Comparison of ENCODE assay signal across 1 cellular context in the genomic region with DNA sequence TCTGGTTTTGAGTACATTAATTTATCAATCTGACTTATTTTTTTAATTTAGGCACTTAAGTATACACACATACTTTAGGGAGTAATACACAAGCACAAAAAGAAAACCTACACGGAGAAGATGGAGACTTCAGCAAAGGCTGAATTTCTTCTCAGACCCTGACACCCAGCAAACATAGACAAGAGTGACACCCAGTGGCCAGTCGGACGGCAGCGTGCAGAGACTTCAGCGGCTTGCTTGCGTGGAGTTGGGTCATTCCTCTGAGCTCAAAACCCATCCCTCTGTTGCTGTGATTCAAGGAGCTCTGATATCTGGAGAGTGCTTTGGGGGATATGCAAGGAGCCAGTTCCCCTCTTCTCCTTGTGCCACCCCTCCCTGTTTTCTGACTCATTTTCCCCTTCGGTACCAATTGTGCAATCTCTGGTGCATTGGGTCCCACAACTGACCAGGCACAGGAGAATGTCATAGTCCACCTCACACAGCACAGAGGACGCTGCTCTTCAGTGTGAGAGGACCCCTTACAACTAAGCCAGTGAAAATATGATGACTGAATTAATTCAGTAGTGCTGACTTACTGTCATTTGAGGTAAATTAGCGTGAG.
TF ChIP-seq lines count a peak whose summit lies in the region.

No MANE protein-coding gene starts in this region.

TF ChIP-seq in HepG2, 621 proteins besides CTCF, POLR2A, EP300 and RAD21 (continued from another document and continues in another):
- TF ChIP-seq, protein P1, sequence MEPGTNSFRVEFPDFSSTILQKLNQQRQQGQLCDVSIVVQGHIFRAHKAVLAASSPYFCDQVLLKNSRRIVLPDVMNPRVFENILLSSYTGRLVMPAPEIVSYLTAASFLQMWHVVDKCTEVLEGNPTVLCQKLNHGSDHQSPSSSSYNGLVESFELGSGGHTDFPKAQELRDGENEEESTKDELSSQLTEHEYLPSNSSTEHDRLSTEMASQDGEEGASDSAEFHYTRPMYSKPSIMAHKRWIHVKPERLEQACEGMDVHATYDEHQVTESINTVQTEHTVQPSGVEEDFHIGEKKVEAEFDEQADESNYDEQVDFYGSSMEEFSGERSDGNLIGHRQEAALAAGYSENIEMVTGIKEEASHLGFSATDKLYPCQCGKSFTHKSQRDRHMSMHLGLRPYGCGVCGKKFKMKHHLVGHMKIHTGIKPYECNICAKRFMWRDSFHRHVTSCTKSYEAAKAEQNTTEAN (CRISPR knock-in tag; conservative IDR thresholded peaks at IDR 0.05): no peak
- no peak for TF ChIP-seq PLRG1 (conservative IDR thresholded peaks at IDR 0.05)
- no peak for TF ChIP-seq ZNF510 (CRISPR knock-in tag; IDR thresholded peaks at IDR 0.05; ENCODE audit: low read depth)
- TF ChIP-seq, protein P2, sequence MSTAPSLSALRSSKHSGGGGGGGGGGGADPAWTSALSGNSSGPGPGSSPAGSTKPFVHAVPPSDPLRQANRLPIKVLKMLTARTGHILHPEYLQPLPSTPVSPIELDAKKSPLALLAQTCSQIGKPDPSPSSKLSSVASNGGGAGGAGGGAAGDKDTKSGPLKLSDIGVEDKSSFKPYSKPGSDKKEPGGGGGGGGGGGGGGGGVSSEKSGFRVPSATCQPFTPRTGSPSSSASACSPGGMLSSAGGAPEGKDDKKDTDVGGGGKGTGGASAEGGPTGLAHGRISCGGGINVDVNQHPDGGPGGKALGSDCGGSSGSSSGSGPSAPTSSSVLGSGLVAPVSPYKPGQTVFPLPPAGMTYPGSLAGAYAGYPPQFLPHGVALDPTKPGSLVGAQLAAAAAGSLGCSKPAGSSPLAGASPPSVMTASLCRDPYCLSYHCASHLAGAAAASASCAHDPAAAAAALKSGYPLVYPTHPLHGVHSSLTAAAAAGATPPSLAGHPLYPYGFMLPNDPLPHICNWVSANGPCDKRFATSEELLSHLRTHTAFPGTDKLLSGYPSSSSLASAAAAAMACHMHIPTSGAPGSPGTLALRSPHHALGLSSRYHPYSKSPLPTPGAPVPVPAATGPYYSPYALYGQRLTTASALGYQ (CRISPR knock-in tag; IDR thresholded peaks at IDR 0.05): no peak
- no peak for TF ChIP-seq HOXA3 (CRISPR knock-in tag; IDR thresholded peaks at IDR 0.05)
- TF ChIP-seq HHEX (CRISPR knock-in tag; IDR thresholded peaks at IDR 0.05): no peak
- no peak for TF ChIP-seq MIXL1 (CRISPR knock-in tag; IDR thresholded peaks at IDR 0.05)
- TF ChIP-seq, protein P3, sequence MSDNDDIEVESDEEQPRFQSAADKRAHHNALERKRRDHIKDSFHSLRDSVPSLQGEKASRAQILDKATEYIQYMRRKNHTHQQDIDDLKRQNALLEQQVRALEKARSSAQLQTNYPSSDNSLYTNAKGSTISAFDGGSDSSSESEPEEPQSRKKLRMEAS (IDR thresholded peaks at IDR 0.05): no peak
- TF ChIP-seq SMC3 (IDR thresholded peaks at IDR 0.05; ENCODE audit: low read length): peak; percentile 82
- no peak for TF ChIP-seq SIX4 (CRISPR knock-in tag; IDR thresholded peaks at IDR 0.05)
- TF ChIP-seq REL (CRISPR knock-in tag; conservative IDR thresholded peaks at IDR 0.05): no peak
- TF ChIP-seq, protein P4, sequence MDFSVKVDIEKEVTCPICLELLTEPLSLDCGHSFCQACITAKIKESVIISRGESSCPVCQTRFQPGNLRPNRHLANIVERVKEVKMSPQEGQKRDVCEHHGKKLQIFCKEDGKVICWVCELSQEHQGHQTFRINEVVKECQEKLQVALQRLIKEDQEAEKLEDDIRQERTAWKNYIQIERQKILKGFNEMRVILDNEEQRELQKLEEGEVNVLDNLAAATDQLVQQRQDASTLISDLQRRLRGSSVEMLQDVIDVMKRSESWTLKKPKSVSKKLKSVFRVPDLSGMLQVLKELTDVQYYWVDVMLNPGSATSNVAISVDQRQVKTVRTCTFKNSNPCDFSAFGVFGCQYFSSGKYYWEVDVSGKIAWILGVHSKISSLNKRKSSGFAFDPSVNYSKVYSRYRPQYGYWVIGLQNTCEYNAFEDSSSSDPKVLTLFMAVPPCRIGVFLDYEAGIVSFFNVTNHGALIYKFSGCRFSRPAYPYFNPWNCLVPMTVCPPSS (IDR thresholded peaks at IDR 0.05): no peak
- TF ChIP-seq, protein P5, sequence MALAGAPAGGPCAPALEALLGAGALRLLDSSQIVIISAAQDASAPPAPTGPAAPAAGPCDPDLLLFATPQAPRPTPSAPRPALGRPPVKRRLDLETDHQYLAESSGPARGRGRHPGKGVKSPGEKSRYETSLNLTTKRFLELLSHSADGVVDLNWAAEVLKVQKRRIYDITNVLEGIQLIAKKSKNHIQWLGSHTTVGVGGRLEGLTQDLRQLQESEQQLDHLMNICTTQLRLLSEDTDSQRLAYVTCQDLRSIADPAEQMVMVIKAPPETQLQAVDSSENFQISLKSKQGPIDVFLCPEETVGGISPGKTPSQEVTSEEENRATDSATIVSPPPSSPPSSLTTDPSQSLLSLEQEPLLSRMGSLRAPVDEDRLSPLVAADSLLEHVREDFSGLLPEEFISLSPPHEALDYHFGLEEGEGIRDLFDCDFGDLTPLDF (CRISPR knock-in tag; IDR thresholded peaks at IDR 0.05): no peak
- peak; percentile 44 for TF ChIP-seq XRCC5 (optimal IDR thresholded peaks at IDR 0.05; ENCODE audit: low read length)
- no peak for TF ChIP-seq NR2C2 (CRISPR knock-in tag; IDR thresholded peaks at IDR 0.05; ENCODE audit: borderline replicate concordance)
- TF ChIP-seq CEBPG (CRISPR knock-in tag; IDR thresholded peaks at IDR 0.05): peak; percentile 10; the same call in 1 of the 2 replicates
- TF ChIP-seq, protein P6, sequence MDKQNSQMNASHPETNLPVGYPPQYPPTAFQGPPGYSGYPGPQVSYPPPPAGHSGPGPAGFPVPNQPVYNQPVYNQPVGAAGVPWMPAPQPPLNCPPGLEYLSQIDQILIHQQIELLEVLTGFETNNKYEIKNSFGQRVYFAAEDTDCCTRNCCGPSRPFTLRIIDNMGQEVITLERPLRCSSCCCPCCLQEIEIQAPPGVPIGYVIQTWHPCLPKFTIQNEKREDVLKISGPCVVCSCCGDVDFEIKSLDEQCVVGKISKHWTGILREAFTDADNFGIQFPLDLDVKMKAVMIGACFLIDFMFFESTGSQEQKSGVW (CRISPR knock-in tag; IDR thresholded peaks at IDR 0.05; ENCODE audit: borderline replicate concordance): no peak
- no peak for TF ChIP-seq ZNF432 (CRISPR knock-in tag; IDR thresholded peaks at IDR 0.05; ENCODE audit: borderline replicate concordance)
- no peak for TF ChIP-seq NCOA2 (CRISPR knock-in tag; IDR thresholded peaks at IDR 0.05)
- no peak for TF ChIP-seq MED1 (CRISPR knock-in tag; IDR thresholded peaks at IDR 0.05)
- TF ChIP-seq SNAPC2 (CRISPR knock-in tag; IDR thresholded peaks at IDR 0.05): no peak
- no peak for TF ChIP-seq REPIN1 (CRISPR knock-in tag; IDR thresholded peaks at IDR 0.05; ENCODE audit: borderline replicate concordance, low read depth)
- TF ChIP-seq ZNF678 (CRISPR knock-in tag; IDR thresholded peaks at IDR 0.05): no peak
- TF ChIP-seq MBD4 (IDR thresholded peaks at IDR 0.05; ENCODE audit: borderline replicate concordance, low read length): no peak
- no peak for TF ChIP-seq PHF8 (CRISPR knock-in tag; IDR thresholded peaks at IDR 0.05)
- no peak for TF ChIP-seq ZNF326 (CRISPR knock-in tag; IDR thresholded peaks at IDR 0.05; ENCODE audit: borderline replicate concordance)
- no peak for TF ChIP-seq SRSF1 (optimal IDR thresholded peaks at IDR 0.05; ENCODE audit: low read depth, low read length)
- TF ChIP-seq HNRNPLL (IDR thresholded peaks at IDR 0.05; ENCODE audit: low read depth, low read length, poor library complexity, severe bottlenecking): no peak
- no peak for TF ChIP-seq ZNF350 (CRISPR knock-in tag; IDR thresholded peaks at IDR 0.05; ENCODE audit: borderline replicate concordance, low read depth)
- TF ChIP-seq, protein P7, sequence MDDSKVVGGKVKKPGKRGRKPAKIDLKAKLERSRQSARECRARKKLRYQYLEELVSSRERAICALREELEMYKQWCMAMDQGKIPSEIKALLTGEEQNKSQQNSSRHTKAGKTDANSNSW (CRISPR knock-in tag; IDR thresholded peaks at IDR 0.05; ENCODE audit: borderline replicate concordance): no peak
- peak; percentile 90 for TF ChIP-seq STAG1 (CRISPR knock-in tag; IDR thresholded peaks at IDR 0.05)
- TF ChIP-seq MYNN (CRISPR knock-in tag; IDR thresholded peaks at IDR 0.05; ENCODE audit: low read depth): no peak
- no peak for TF ChIP-seq PHF5A (CRISPR knock-in tag; IDR thresholded peaks at IDR 0.05; ENCODE audit: low read depth, unreplicated experiment)
- no peak for TF ChIP-seq GATA4 (IDR thresholded peaks at IDR 0.05; ENCODE audit: borderline replicate concordance, low read depth)
- TF ChIP-seq, protein P8, sequence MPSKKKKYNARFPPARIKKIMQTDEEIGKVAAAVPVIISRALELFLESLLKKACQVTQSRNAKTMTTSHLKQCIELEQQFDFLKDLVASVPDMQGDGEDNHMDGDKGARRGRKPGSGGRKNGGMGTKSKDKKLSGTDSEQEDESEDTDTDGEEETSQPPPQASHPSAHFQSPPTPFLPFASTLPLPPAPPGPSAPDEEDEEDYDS (CRISPR knock-in tag; IDR thresholded peaks at IDR 0.05): no peak
- TF ChIP-seq ZNF891 (CRISPR knock-in tag; IDR thresholded peaks at IDR 0.05): no peak
- no peak for TF ChIP-seq KDM5B (CRISPR knock-in tag; IDR thresholded peaks at IDR 0.05; ENCODE audit: borderline replicate concordance)
- TF ChIP-seq FOXM1 (CRISPR knock-in tag; IDR thresholded peaks at IDR 0.05): no peak
- TF ChIP-seq MED8 (CRISPR knock-in tag; IDR thresholded peaks at IDR 0.05; ENCODE audit: insufficient replicate concordance): no peak
- TF ChIP-seq ZNF3 (CRISPR knock-in tag; IDR thresholded peaks at IDR 0.05): no peak
- TF ChIP-seq HNF4G (IDR thresholded peaks at IDR 0.05; ENCODE audit: borderline replicate concordance, low read depth, low read length): no peak
- no peak for TF ChIP-seq HNF4G (CRISPR knock-in tag; IDR thresholded peaks at IDR 0.05; ENCODE audit: borderline replicate concordance, low read depth)
- TF ChIP-seq, protein P9, sequence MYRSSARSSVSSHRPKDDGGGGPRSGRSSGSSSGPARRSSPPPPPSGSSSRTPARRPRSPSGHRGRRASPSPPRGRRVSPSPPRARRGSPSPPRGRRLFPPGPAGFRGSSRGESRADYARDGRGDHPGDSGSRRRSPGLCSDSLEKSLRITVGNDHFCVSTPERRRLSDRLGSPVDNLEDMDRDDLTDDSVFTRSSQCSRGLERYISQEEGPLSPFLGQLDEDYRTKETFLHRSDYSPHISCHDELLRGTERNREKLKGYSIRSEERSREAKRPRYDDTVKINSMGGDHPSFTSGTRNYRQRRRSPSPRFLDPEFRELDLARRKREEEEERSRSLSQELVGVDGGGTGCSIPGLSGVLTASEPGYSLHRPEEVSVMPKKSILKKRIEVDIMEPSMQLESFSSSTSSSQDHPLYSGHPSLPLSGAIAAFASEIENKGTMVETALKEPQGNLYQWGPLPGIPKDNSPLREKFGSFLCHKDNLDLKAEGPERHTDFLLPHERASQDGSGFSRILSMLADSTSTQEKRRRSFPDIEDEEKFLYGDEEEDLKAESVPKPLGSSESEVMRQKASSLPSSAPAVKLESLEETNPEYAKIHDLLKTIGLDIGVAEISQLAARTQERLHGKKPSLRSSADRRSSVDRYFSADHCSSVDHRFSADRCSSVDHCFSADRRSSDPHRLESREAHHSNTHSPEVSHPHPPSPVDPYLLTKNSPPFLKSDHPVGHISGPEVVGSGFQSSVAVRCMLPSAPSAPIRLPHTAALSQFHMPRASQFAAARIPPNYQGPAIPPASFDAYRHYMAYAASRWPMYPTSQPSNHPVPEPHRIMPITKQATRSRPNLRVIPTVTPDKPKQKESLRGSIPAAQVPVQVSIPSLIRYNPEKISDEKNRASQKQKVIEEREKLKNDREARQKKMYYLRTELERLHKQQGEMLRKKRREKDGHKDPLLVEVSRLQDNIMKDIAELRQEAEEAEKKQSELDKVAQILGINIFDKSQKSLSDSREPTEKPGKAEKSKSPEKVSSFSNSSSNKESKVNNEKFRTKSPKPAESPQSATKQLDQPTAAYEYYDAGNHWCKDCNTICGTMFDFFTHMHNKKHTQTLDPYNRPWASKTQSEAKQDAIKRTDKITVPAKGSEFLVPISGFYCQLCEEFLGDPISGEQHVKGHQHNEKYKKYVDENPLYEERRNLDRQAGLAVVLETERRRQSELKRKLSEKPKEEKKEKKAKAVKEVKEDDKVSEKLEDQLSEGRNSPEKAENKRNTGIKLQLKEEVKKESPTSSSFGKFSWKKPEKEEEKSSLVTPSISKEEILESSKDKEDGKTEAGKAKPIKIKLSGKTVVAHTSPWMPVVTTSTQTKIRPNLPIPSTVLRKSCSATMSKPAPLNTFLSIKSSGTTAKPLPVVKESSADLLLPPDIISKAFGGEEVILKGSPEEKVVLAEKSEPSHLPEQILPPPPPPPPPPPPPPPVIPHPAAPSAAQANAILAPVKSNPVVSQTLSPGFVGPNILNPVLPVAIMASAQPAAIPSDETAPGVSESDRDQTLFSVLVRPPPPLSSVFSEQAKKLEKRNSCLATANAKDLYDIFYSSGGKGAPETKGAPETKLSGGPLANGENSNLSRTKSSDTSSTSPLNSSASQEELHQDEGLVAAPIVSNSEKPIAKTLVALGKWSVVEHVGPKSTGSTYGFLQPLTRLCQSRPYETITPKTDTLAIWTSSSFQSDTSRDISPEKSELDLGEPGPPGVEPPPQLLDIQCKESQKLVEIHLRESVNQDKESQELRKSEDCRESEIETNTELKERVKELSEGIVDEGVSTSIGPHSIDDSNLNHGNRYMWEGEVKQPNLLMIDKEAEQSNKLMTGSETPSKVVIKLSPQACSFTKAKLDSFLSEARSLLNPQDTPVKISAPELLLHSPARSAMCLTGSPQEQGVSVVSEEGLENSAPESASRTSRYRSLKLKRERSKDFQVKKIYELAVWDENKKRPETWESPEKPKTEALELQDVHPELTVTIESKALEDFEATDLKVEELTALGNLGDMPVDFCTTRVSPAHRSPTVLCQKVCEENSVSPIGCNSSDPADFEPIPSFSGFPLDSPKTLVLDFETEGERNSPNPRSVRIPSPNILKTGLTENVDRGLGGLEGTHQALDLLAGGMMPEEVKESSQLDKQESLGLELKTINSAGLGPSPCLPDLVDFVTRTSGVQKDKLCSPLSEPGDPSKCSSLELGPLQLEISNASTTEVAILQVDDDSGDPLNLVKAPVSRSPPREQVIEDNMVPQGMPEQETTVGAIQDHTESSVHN (CRISPR knock-in tag; IDR thresholded peaks at IDR 0.05): no peak
- TF ChIP-seq ZNF274 (CRISPR knock-in tag; IDR thresholded peaks at IDR 0.05): no peak
- TF ChIP-seq ZNF382 (CRISPR knock-in tag; IDR thresholded peaks at IDR 0.05; ENCODE audit: borderline replicate concordance): no peak
- TF ChIP-seq BHLHE40 (IDR thresholded peaks at IDR 0.05; ENCODE audit: low read length): 0 out of 2 replicates have a peak, but pooled peaks have one; percentile 6
- no peak for TF ChIP-seq ARNT (IDR thresholded peaks at IDR 0.05)
- no peak for TF ChIP-seq ZNF781 (CRISPR knock-in tag; IDR thresholded peaks at IDR 0.05; ENCODE audit: borderline replicate concordance, not compliant biosample characterization)
- TF ChIP-seq, protein P10, sequence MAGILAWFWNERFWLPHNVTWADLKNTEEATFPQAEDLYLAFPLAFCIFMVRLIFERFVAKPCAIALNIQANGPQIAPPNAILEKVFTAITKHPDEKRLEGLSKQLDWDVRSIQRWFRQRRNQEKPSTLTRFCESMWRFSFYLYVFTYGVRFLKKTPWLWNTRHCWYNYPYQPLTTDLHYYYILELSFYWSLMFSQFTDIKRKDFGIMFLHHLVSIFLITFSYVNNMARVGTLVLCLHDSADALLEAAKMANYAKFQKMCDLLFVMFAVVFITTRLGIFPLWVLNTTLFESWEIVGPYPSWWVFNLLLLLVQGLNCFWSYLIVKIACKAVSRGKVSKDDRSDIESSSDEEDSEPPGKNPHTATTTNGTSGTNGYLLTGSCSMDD (CRISPR knock-in tag; IDR thresholded peaks at IDR 0.05): no peak
- TF ChIP-seq ZIK1 (CRISPR knock-in tag; IDR thresholded peaks at IDR 0.05; ENCODE audit: borderline replicate concordance, low read depth): no peak
- TF ChIP-seq ZSCAN25 (CRISPR knock-in tag; IDR thresholded peaks at IDR 0.05): no peak
